Comparison of ENCODE assay signal across 19 cellular contexts in genomic region chr15:38075466-38075865, GRCh38.
"Had no signal": no experiment of that assay in that cellular context is flagged by ENCODE, and none has a peak within 500 bp of the region (broad histone marks: within the 10 kb centered on the region; RNA-seq: fewer than 3 reads in every experiment).

No MANE protein-coding gene starts in this region.

- H3K4me1 ChIP-seq: gastrocnemius medialis, uterus had no signal

- H3K4me3 Mint-ChIP-seq: activated CD4-positive, alpha-beta T cell treated with anti-CD3 and anti-CD28 coated beads, Interleukin-2, amount 10 ng/mL, durations not matched to agents 7 days and 5 days; activated naive CD4-positive, alpha-beta T cell treated with anti-CD3 and anti-CD28 coated beads, Interleukin-2, amount 10 ng/mL, durations not matched to agents 7 days and 5 days; activated naive CD8-positive, alpha-beta T cell treated with anti-CD3 and anti-CD28 coated beads, Interleukin-2, amount 50 U/mL, for 24 hours; activated T-cell treated with anti-CD3 and anti-CD28 coated beads, Interleukin-2, amount 50 U/mL, for 4 hours; stimulated activated naive CD8-positive, alpha-beta T cell treated with anti-CD3 and anti-CD28 coated beads, Interleukin-15, amount 100 ng/mL, for 72 hours had no signal

- H3K9me3 Mint-ChIP-seq: activated CD4-positive, alpha-beta T cell treated with anti-CD3 and anti-CD28 coated beads, Interleukin-2, amount 10 ng/mL, durations not matched to agents 7 days and 5 days; activated naive CD4-positive, alpha-beta T cell treated with anti-CD3 and anti-CD28 coated beads, Interleukin-2, amount 10 ng/mL, durations not matched to agents 7 days and 5 days; activated naive CD8-positive, alpha-beta T cell treated with anti-CD3 and anti-CD28 coated beads, Interleukin-2, amount 50 U/mL, for 24 hours; activated T-cell treated with anti-CD3 and anti-CD28 coated beads, Interleukin-2, amount 50 U/mL, for 4 hours; stimulated activated naive CD8-positive, alpha-beta T cell treated with anti-CD3 and anti-CD28 coated beads, Interleukin-15, amount 100 ng/mL, for 72 hours had no signal

- H3K4me3 ChIP-seq: gastrocnemius medialis, left lung, ovary, right lobe of liver, suprapubic skin, transverse colon, uterus had no signal

- DNase-seq: activated CD4-positive, alpha-beta T cell treated with anti-CD3 and anti-CD28 coated beads, Interleukin-2, amount 10 ng/mL, durations not matched to agents 7 days and 5 days; activated CD8-positive, alpha-beta memory T cell treated with anti-CD3 and anti-CD28 coated beads, Interleukin-2, amount 50 U/mL, for 4 hours; activated naive CD4-positive, alpha-beta T cell treated with anti-CD3 and anti-CD28 coated beads, Interleukin-2, amount 10 ng/mL, durations not matched to agents 7 days and 5 days; activated naive CD8-positive, alpha-beta T cell treated with anti-CD3 and anti-CD28 coated beads, Interleukin-2, amount 50 U/mL, for 24 hours; activated T-cell treated with anti-CD3 and anti-CD28 coated beads, Interleukin-2, amount 50 U/mL, for 4 hours; aorta; gastrocnemius medialis; head of caudate nucleus; left lung; ovary; right lobe of liver; small intestine; stimulated activated CD4-positive, alpha-beta T cell treated with anti-CD3 and anti-CD28 coated beads, Interleukin-15, amount 100 ng/mL, for 24 hours; stimulated activated CD4-positive, alpha-beta T cell treated with anti-CD3 and anti-CD28 coated beads, Interleukin-2, amount 100 ng/mL, for 48 hours; stimulated activated naive CD8-positive, alpha-beta T cell treated with anti-CD3 and anti-CD28 coated beads, Interleukin-15, amount 100 ng/mL, for 72 hours; transverse colon; uterus had no signal

- H3K27ac ChIP-seq: gastrocnemius medialis, left lung, ovary, right lobe of liver, suprapubic skin, transverse colon, uterus had no signal

- FAIRE-seq: small intestine had no signal

- H3K36me3 ChIP-seq: gastrocnemius medialis, left lung, ovary, right lobe of liver, suprapubic skin, transverse colon, uterus had no signal

- H3K27ac Mint-ChIP-seq: activated CD4-positive, alpha-beta T cell treated with anti-CD3 and anti-CD28 coated beads, Interleukin-2, amount 10 ng/mL, durations not matched to agents 7 days and 5 days; activated naive CD4-positive, alpha-beta T cell treated with anti-CD3 and anti-CD28 coated beads, Interleukin-2, amount 10 ng/mL, durations not matched to agents 7 days and 5 days; activated naive CD8-positive, alpha-beta T cell treated with anti-CD3 and anti-CD28 coated beads, Interleukin-2, amount 50 U/mL, for 24 hours; stimulated activated naive CD8-positive, alpha-beta T cell treated with anti-CD3 and anti-CD28 coated beads, Interleukin-15, amount 100 ng/mL, for 72 hours had no signal

- H3K27me3 ChIP-seq: gastrocnemius medialis, ovary, right lobe of liver, suprapubic skin, transverse colon, uterus had no signal

- H3K36me3 Mint-ChIP-seq: activated naive CD4-positive, alpha-beta T cell treated with anti-CD3 and anti-CD28 coated beads, Interleukin-2, amount 10 ng/mL, durations not matched to agents 7 days and 5 days had no signal

- ATAC-seq: activated CD4-positive, CD25-positive, alpha-beta regulatory T cell treated with anti-CD3 and anti-CD28 coated beads, Interleukin-2, amount 50 U/mL, for 24 hours; activated naive CD8-positive, alpha-beta T cell treated with anti-CD3 and anti-CD28 coated beads, Interleukin-2, amount 50 U/mL, for 24 hours; activated T-cell treated with anti-CD3 and anti-CD28 coated beads, Interleukin-2, amount 50 U/mL, for 4 hours; gastrocnemius medialis; left lung; right lobe of liver; stimulated activated naive CD8-positive, alpha-beta T cell treated with anti-CD3 and anti-CD28 coated beads, Interleukin-15, amount 100 ng/mL, for 72 hours had no signal

- H3K9me3 ChIP-seq: gastrocnemius medialis, left lung, ovary, right lobe of liver, suprapubic skin, transverse colon, uterus had no signal
